ENCODE assay signal across 1 cellular context in the genomic region with DNA sequence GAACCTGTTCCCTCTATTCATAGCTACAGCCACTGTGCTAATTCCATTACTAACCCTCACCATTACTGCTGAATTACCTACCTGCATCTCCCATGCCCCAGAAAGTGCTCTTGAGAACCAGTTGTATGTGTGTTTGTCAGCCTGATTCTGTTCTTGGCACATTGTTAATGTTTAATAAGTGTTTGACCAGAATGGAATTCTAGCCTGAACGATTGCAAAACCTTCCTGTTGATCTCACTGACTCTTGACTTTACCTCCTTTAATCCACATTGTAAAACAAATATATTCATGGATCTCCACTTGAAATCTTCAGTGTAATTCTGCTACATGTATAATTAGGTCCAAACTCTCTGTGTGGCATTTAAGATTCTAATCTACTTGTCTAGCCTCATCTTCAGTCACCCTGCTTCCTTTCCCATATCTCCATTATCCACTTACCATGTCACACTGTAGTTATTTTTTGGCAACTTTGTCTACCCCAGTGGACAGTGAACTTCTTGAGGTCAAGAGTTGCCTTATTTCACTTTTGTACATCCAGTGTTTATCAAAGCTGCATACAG.
TF ChIP-seq lines count a peak whose summit lies in the region.

No MANE protein-coding gene starts in this region.

TF ChIP-seq in HepG2, 621 proteins besides CTCF, POLR2A, EP300 and RAD21 (continued from another document and continues in another):
- TF ChIP-seq ZBTB46 (CRISPR knock-in tag; IDR thresholded peaks at IDR 0.05; ENCODE audit: borderline replicate concordance) (no peak), HNRNPL (IDR thresholded peaks at IDR 0.05; ENCODE audit: low read depth, low read length) (no peak), SMARCE1 (IDR thresholded peaks at IDR 0.05; ENCODE audit: borderline replicate concordance) (no peak), ZSCAN30 (CRISPR knock-in tag; IDR thresholded peaks at IDR 0.05) (no peak), REPIN1 (CRISPR knock-in tag; IDR thresholded peaks at IDR 0.05; ENCODE audit: borderline replicate concordance, low read depth) (0 out of 2 replicates have a peak, but pooled peaks have one; percentile 57), MTERF4 (CRISPR knock-in tag; IDR thresholded peaks at IDR 0.05) (no peak), SIX4 (CRISPR knock-in tag; IDR thresholded peaks at IDR 0.05) (peak; percentile 36; the same call in 1 of the 2 replicates), ZFY (CRISPR knock-in tag; IDR thresholded peaks at IDR 0.05) (no peak), POLR2AphosphoS5 (IDR thresholded peaks at IDR 0.05; ENCODE audit: low read depth, low read length) (no peak), ATRX (CRISPR knock-in tag; IDR thresholded peaks at IDR 0.05; ENCODE audit: borderline replicate concordance) (no peak), FOXP4 (CRISPR knock-in tag; IDR thresholded peaks at IDR 0.05) (peak; percentile 92), ZKSCAN5 (CRISPR knock-in tag; IDR thresholded peaks at IDR 0.05) (no peak), ARNTL (CRISPR knock-in tag; IDR thresholded peaks at IDR 0.05) (no peak; the same call in 1 of the 2 replicates), ZNF446 (CRISPR knock-in tag; IDR thresholded peaks at IDR 0.05) (no peak), SP1 (IDR thresholded peaks at IDR 0.05) (no peak), SP1 (CRISPR knock-in tag; IDR thresholded peaks at IDR 0.05) (no peak), ZNF33A (CRISPR knock-in tag; IDR thresholded peaks at IDR 0.05; ENCODE audit: borderline replicate concordance) (peak; percentile 55; the same call in 1 of the 2 replicates), THAP11 (CRISPR knock-in tag; IDR thresholded peaks at IDR 0.05) (peak; percentile 79), HMG20A (CRISPR knock-in tag; IDR thresholded peaks at IDR 0.05; ENCODE audit: borderline replicate concordance) (peak; percentile 72; the same call in 1 of the 2 replicates), CERS6 (CRISPR knock-in tag; IDR thresholded peaks at IDR 0.05) (no peak), FOXJ3 (CRISPR knock-in tag; IDR thresholded peaks at IDR 0.05; ENCODE audit: borderline replicate concordance) (peak; percentile 89; the same call in 1 of the 2 replicates), FOSL2 (CRISPR knock-in tag; IDR thresholded peaks at IDR 0.05) (peak; percentile 61; the same call in 1 of the 2 replicates), U2AF2 (IDR thresholded peaks at IDR 0.05; ENCODE audit: low read depth, low read length) (no peak), ZNF562 (CRISPR knock-in tag; IDR thresholded peaks at IDR 0.05; ENCODE audit: borderline replicate concordance) (no peak), ZNF660 (CRISPR knock-in tag; IDR thresholded peaks at IDR 0.05; ENCODE audit: borderline replicate concordance, low read depth) (no peak), PHF21A (CRISPR knock-in tag; IDR thresholded peaks at IDR 0.05) (peak; percentile 84; the same call in 1 of the 2 replicates), POLR2AphosphoS2 (IDR thresholded peaks at IDR 0.05; ENCODE audit: low read depth, low read length) (no peak), DR1 (CRISPR knock-in tag; IDR thresholded peaks at IDR 0.05) (no peak), ZNF17 (CRISPR knock-in tag; IDR thresholded peaks at IDR 0.05) (no peak), GMEB1 (CRISPR knock-in tag; IDR thresholded peaks at IDR 0.05; ENCODE audit: borderline replicate concordance) (0 out of 2 replicates have a peak, but pooled peaks have one; percentile 26), HNF1A (IDR thresholded peaks at IDR 0.05; ENCODE audit: low read depth) (peak; percentile 96), HNF1A (CRISPR knock-in tag; IDR thresholded peaks at IDR 0.05; ENCODE audit: borderline replicate concordance) (peak; percentile 97), ZEB1 (IDR thresholded peaks at IDR 0.05; ENCODE audit: insufficient replicate concordance, low read depth) (peak; percentile 67), FOXA1 (IDR thresholded peaks at IDR 0.05) (no peak), FOXA1 (CRISPR knock-in tag; IDR thresholded peaks at IDR 0.05) (peak; percentile 69), ZNF3 (CRISPR knock-in tag; IDR thresholded peaks at IDR 0.05) (0 out of 2 replicates have a peak, but pooled peaks have one; percentile 10), ZNF773 (CRISPR knock-in tag; IDR thresholded peaks at IDR 0.05; ENCODE audit: borderline replicate concordance) (no peak), ZBED4 (CRISPR knock-in tag; IDR thresholded peaks at IDR 0.05; ENCODE audit: borderline replicate concordance) (0 out of 2 replicates have a peak, but pooled peaks have one; percentile 44), SIX1 (CRISPR knock-in tag; IDR thresholded peaks at IDR 0.05; ENCODE audit: borderline replicate concordance) (peak; percentile 88), KAT8 (CRISPR knock-in tag; IDR thresholded peaks at IDR 0.05) (peak; percentile 62), ASH2L (IDR thresholded peaks at IDR 0.05; ENCODE audit: insufficient read length, low read depth, low read length) (peak; percentile 49), GATAD2A (CRISPR knock-in tag; IDR thresholded peaks at IDR 0.05) (peak; percentile 92), SALL1 (CRISPR knock-in tag; IDR thresholded peaks at IDR 0.05) (peak; percentile 62; the same call in 1 of the 2 replicates)
- TF ChIP-seq, protein P1, sequence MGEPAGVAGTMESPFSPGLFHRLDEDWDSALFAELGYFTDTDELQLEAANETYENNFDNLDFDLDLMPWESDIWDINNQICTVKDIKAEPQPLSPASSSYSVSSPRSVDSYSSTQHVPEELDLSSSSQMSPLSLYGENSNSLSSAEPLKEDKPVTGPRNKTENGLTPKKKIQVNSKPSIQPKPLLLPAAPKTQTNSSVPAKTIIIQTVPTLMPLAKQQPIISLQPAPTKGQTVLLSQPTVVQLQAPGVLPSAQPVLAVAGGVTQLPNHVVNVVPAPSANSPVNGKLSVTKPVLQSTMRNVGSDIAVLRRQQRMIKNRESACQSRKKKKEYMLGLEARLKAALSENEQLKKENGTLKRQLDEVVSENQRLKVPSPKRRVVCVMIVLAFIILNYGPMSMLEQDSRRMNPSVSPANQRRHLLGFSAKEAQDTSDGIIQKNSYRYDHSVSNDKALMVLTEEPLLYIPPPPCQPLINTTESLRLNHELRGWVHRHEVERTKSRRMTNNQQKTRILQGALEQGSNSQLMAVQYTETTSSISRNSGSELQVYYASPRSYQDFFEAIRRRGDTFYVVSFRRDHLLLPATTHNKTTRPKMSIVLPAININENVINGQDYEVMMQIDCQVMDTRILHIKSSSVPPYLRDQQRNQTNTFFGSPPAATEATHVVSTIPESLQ (CRISPR knock-in tag; conservative IDR thresholded peaks at IDR 0.05): no peak; the same call in 1 of the 2 replicates
